ENCODE assay signal across 29 cellular contexts in the genomic region with DNA sequence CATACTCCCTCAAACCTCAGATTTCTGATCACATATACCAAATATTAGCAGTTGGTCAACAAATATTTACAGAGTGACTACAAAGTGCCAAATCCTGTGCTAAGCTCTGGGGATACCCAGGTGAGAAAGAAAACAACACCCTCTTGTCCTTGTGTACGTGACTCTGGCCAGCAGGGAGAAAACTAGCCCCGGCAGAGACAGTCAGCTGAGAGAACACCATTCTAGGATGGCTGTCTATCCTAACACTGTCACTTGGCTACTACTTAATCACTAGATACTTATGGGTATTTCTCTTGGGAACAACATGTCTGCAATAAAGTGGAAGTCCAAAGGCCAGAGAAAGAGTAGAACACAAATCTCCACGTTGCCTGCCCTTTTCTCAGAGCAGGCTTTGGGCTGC. TPM values are rescaled to one million over a fixed set of nuclear protein-coding genes. Genes with fewer than 3 reads are reported as not detected.
DNase-seq lines count a peak whose midpoint lies in the region; ATAC-seq and TF ChIP-seq lines count a peak whose summit lies in the region.
"Had no signal": no experiment of that assay in that cellular context is flagged by ENCODE, and none has a peak within 500 bp of the region (broad histone marks: within the 10 kb centered on the region; RNA-seq: fewer than 3 reads in every experiment).

No MANE protein-coding gene starts in this region.

- DNase-seq in HuH-7 (ENCODE audit: low spot score) (peak; percentile 1), coronary artery (ENCODE audit: low spot score) (no peak), right atrium auricular region (ENCODE audit: low spot score) (no peak), osteoblast (ENCODE audit: insufficient read length, low spot score, missing footprints) (no peak), HCEC 1CT (no peak), HT-29 (ENCODE audit: low spot score) (no peak), psoas muscle (no peak)
- DNase-seq: activated CD4-positive, CD25-positive, alpha-beta regulatory T cell; activated T-cell treated with anti-CD3 and anti-CD28 coated beads, Interleukin-2, amount 50 U/mL, for 48 hours; BE2C; CD8-positive, alpha-beta T cell; dermis blood vessel endothelial cell; DMS 273 treated with DMSO at 0.1 percent for 48 hours; foreskin melanocyte; NCI-H1417 treated with DMSO at 0.1 percent for 48 hours; NCI-H2081; NCI-H226; NCI-H748 treated with DMSO at 0.1 percent for 48 hours; stimulated activated CD4-positive, alpha-beta T cell treated with anti-CD3 and anti-CD28 coated beads, Interleukin-4, amount 100 ng/mL, for 24 hours; T-helper 1 cell; trophoblast cell had no signal

- TF ChIP-seq CTCF in coronary artery (IDR thresholded peaks at IDR 0.05) (no peak), right atrium auricular region (IDR thresholded peaks at IDR 0.05) (no peak), osteoblast (IDR thresholded peaks at IDR 0.05; ENCODE audit: extremely low read depth, low read depth, low read length) (no peak), psoas muscle (IDR thresholded peaks at IDR 0.05) (no peak)

- ATAC-seq in GM19455 (IDR thresholded peaks at IDR 0.05; ENCODE audit: unreplicated experiment) (no peak), psoas muscle (no peak)
- ATAC-seq: CD8-positive, alpha-beta T cell; esophagus mucosa; GM12878; sciatic nerve had no signal

- 37 to 72% (median 39%) methylated on average over 3 of the region's 3 CpGs for WGBS in psoas muscle, 3 donors

- H3K4me1 ChIP-seq in right atrium auricular region (peaks cover 0 to 28% of the 10 kb centered on the region in 2 donors), osteoblast (ENCODE audit: insufficient read depth, low read length) (no peaks in the 10 kb centered on the region), psoas muscle (no peaks in the 10 kb centered on the region)
- H3K4me1 ChIP-seq: BE2C, parathyroid adenoma had no signal

- H3K36me3 ChIP-seq in right atrium auricular region (no peaks in the 10 kb centered on the region), osteoblast (ENCODE audit: insufficient read depth, low read length) (no peaks in the 10 kb centered on the region), psoas muscle (ENCODE audit: insufficient read depth in 1 of 2, low read depth in 1 of 2) (peaks cover 0 to 20% of the 10 kb centered on the region in 2 donors)
- H3K36me3 ChIP-seq: BE2C had no signal

- no peaks in the 10 kb centered on the region for H4K20me1 ChIP-seq in osteoblast (ENCODE audit: insufficient read depth, low read length)

- H3K9me3 ChIP-seq in right atrium auricular region: peaks cover 0 to 6% of the 10 kb centered on the region in 2 donors
- H3K9me3 ChIP-seq in osteoblast (ENCODE audit: low read depth, low read length): no peaks in the 10 kb centered on the region
- no peaks in the 10 kb centered on the region for H3K9me3 ChIP-seq in psoas muscle
- H3K9me3 ChIP-seq: BE2C had no signal

- H3K27ac ChIP-seq in coronary artery (peak overlapping the region; percentile 75 to 79), right atrium auricular region (peak overlapping the region; percentile 70 to 77), osteoblast (ENCODE audit: low read depth, low read length) (no peak overlapping the region), psoas muscle (no peak overlapping the region)
- H3K27ac ChIP-seq: parathyroid adenoma, RWPE1, SK-N-MC had no signal

- peak overlapping the region; percentile 54 for H2AFZ ChIP-seq in osteoblast (ENCODE audit: low read length)
- H2AFZ ChIP-seq: parathyroid adenoma had no signal

- no peaks in the 10 kb centered on the region for H3K79me2 ChIP-seq in osteoblast (ENCODE audit: insufficient read depth, low read length)
- H3K79me2 ChIP-seq: parathyroid adenoma had no signal

- intact Hi-C loops in psoas muscle (cut with DNase I): no loop called here

- peak overlapping the region; percentile 29 for H3K4me2 ChIP-seq in osteoblast (ENCODE audit: insufficient read depth, low read length)

- H3K4me3 ChIP-seq in coronary artery (peak overlapping the region; percentile 58), right atrium auricular region (peak overlapping the region in 1 of 2 donors; percentile 9), osteoblast (ENCODE audit: insufficient read depth, low read length) (peak overlapping the region; percentile 6), psoas muscle (no peak overlapping the region)
- H3K4me3 ChIP-seq: GM12878, SK-N-MC had no signal

- H3K27me3 ChIP-seq in right atrium auricular region (no peaks in the 10 kb centered on the region), osteoblast (ENCODE audit: insufficient read depth, low read length) (no peaks in the 10 kb centered on the region), psoas muscle (ENCODE audit: insufficient read depth in 3 of 3, low read length in 2 of 3) (no peaks in the 10 kb centered on the region)
- H3K27me3 ChIP-seq: BE2C had no signal

RNA-seq across cellular contexts. Expression of a gene that starts 57.9 kb away (rescaled TPM):
- total RNA-seq in right atrium auricular region (1 to 10 TPM in 1 of 2 donors, under 1 TPM in 1; 0.22 to 1.3 TPM), osteoblast (under 0.01 and 0.36 TPM in 2 replicates), psoas muscle (1 to 10 TPM in 1 of 4 donors, under 1 TPM in 3; 0.24 to 1.8 (median 0.49) TPM)
- total RNA-seq in HT-29 (2014; rRNA removed; shearing (Covaris generic)): not detected in 2 replicates
- under 1 TPM; 0.06 to 0.27 (median 0.08) TPM for polyA plus RNA-seq in psoas muscle
- total RNA-seq: kidney epithelial cell had no signal

Comparison
In these comparisons a context has a peak if more than half of its experiments do, and no peak if none do; other contexts are left out.
1. H3K27ac ChIP-seq: peak in coronary artery (2 of 2) and right atrium auricular region (2 of 2); none in osteoblast (single experiment) and psoas muscle (single experiment).